ENCODE assay signal across 8 cellular contexts in the genomic region with DNA sequence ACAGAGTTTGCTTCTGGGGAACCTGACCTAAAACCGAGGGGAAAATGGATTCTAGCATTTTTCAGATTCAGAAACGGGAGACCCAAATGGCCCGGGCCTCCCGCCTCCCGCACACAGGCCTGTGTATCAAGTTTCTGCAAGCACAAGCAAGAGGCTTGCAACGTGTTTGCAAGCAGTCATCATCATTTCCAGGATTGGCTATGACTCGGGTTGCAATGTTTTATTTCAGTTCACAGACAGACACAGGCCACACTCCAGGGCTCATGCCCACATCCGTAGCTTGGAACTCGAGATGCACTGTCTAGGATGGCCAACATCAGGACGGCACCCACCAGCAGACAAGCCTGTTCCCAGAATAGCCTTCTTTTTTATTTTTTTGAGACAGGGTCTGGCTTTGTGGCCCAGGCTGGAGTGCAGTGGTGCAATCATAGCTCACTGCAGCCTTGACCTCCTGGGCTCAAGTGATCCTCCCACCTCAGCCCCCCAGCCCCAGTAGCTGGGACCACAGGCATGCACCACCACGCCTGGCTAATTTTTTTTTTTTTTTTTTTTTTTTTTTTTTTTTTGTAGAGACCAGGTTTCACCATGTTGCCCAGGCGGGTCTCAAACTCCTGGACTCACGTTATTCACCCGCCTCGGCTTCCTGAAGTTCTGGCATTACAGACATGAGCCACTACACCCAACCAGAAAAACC.
DNase-seq lines count a peak whose midpoint lies in the region; ATAC-seq and TF ChIP-seq lines count a peak whose summit lies in the region.

No MANE protein-coding gene starts in this region.

- no peaks in the 10 kb centered on the region for H3K36me3 ChIP-seq in Peyer's patch

- no peak for DNase-seq in HFFc6
- DNase-seq in MCF 10A (ENCODE audit: unreplicated experiment): no peak
- peak; percentile 55 for DNase-seq in islet precursor cell
- peak; percentile 37 for DNase-seq in smooth muscle cell of the brain vasculature (ENCODE audit: low read depth, low spot score)
- DNase-seq in Peyer's patch: no peak
- no peak for DNase-seq in germinal center (ENCODE audit: low spot score)
- DNase-seq in stimulated activated CD4-positive, alpha-beta T cell treated with anti-CD3 and anti-CD28 coated beads, Interleukin-4, amount 100 ng/mL, for 4 hours: no peak

- CTCF ChIA-PET in MCF 10A (lab: Yijun Ruan, JAX): interaction anchor here (0.6 to 5.4 kb wide), 3 partner anchors 18 to 318 kb away, joined by 3 to 57 read pairs (median 3); no protein-coding TSS in a partner anchor

- peaks cover 11% of the 10 kb centered on the region for H3K27me3 Mint-ChIP-seq in HFFc6 (ENCODE audit: insufficient read depth)
- H3K27me3 Mint-ChIP-seq in MCF 10A (ENCODE audit: insufficient read depth, unreplicated experiment): no peaks in the 10 kb centered on the region

- H3K4me1 Mint-ChIP-seq in HFFc6 (ENCODE audit: low read depth) (peaks cover 13% of the 10 kb centered on the region), MCF 10A (ENCODE audit: insufficient read depth, unreplicated experiment) (peaks cover 6% of the 10 kb centered on the region)

- no peak overlapping the region for H3K27ac Mint-ChIP-seq in HFFc6
- peak overlapping the region; percentile 46 for H3K27ac Mint-ChIP-seq in MCF 10A (ENCODE audit: low read depth, unreplicated experiment)

- POLR2A ChIA-PET in MCF 10A (lab: Yijun Ruan, JAX): no interaction called here

- BruUV-seq in MCF 10A (replicated peaks; lab: Mats Ljungman, UMichigan): no TSS peak

- H3K36me3 Mint-ChIP-seq in HFFc6 (ENCODE audit: low read depth) (no peaks in the 10 kb centered on the region), MCF 10A (ENCODE audit: insufficient read depth, unreplicated experiment) (no peaks in the 10 kb centered on the region)

- H3K4me3 Mint-ChIP-seq in HFFc6 (peak overlapping the region; percentile 74), MCF 10A (ENCODE audit: unreplicated experiment) (no peak overlapping the region)

- H3K9me3 ChIP-seq in Peyer's patch: no peaks in the 10 kb centered on the region

- H3K4me3 ChIP-seq in Peyer's patch: peak overlapping the region in 1 of 4 donors; percentile 19

- no peaks in the 10 kb centered on the region for H3K9me3 Mint-ChIP-seq in HFFc6
- H3K9me3 Mint-ChIP-seq in MCF 10A (ENCODE audit: unreplicated experiment): no peaks in the 10 kb centered on the region

- intact Hi-C loops in MCF 10A (cut with micrococcal nuclease): loop anchor here (10.0 kb wide), 1 partner anchor 471 kb away; no protein-coding TSS in a partner anchor

- H3K4me1 ChIP-seq in Peyer's patch: no peaks in the 10 kb centered on the region

- no peaks in the 10 kb centered on the region for H3K27me3 ChIP-seq in Peyer's patch

- H3K27ac ChIP-seq in Peyer's patch: peak overlapping the region in 2 of 4 donors; percentile 16 to 52

- no peak for ATAC-seq in GM18498 (IDR thresholded peaks at IDR 0.05; ENCODE audit: unreplicated experiment)

- TF ChIP-seq POLR2A in Peyer's patch (IDR thresholded peaks at IDR 0.05): no peak

- TF ChIP-seq CTCF in HFFc6 (IDR thresholded peaks at IDR 0.05): no peak
- no peak for TF ChIP-seq CTCF in MCF 10A (IDR thresholded peaks at IDR 0.05; ENCODE audit: unreplicated experiment)
- TF ChIP-seq CTCF in Peyer's patch (IDR thresholded peaks at IDR 0.05): no peak

Comparison
In these comparisons a context has a peak if more than half of its experiments do, and no peak if none do; other contexts are left out.
1. DNase-seq: peak in islet precursor cell (single experiment) and smooth muscle cell of the brain vasculature (single experiment); none in HFFc6 (single experiment), MCF 10A (single experiment), Peyer's patch (0 of 3), germinal center (single experiment) and stimulated activated CD4-positive, alpha-beta T cell treated with anti-CD3 and anti-CD28 coated beads, Interleukin-4, amount 100 ng/mL, for 4 hours (0 of 2).